In genomic region chr7:36291387-36292316, GRCh38 we compare ENCODE assay signal across 8 cellular contexts.
DNase-seq lines count a peak whose midpoint lies in the region; ATAC-seq and TF ChIP-seq lines count a peak whose summit lies in the region.

No MANE protein-coding gene starts in this region.

- TF ChIP-seq CTCF in GM10266 (IDR thresholded peaks at IDR 0.05; ENCODE audit: control insufficient read depth, insufficient read depth, low read depth, missing control alignments) = peak; percentile 94

- H3K27me3 ChIP-seq in mucosa of rectum (ENCODE audit: control insufficient read depth in 2 of 2, insufficient read depth in 2 of 2, low read length in 2 of 2) = no peaks in the 10 kb centered on the region

- H3K27ac ChIP-seq in mucosa of rectum (ENCODE audit: low read depth in 2 of 2, low read length in 2 of 2) = peak overlapping the region; percentile 81 to 90

- peaks cover 2% of the 10 kb centered on the region in 2 donors for H3K36me3 ChIP-seq in mucosa of rectum (ENCODE audit: control insufficient read depth in 2 of 2, insufficient read depth in 2 of 2, low read length in 2 of 2)

- no peak for ATAC-seq in HG03469 (IDR thresholded peaks at IDR 0.05; ENCODE audit: unreplicated experiment)

- no peaks in the 10 kb centered on the region for H3K9me3 ChIP-seq in mucosa of rectum (ENCODE audit: control insufficient read depth in 2 of 2, low read length in 2 of 2)

- H3K4me3 ChIP-seq in mucosa of rectum (ENCODE audit: low read length in 2 of 2) = peak overlapping the region; percentile 45 to 67

- peaks cover 26 to 40% of the 10 kb centered on the region in 2 donors for H3K4me1 ChIP-seq in mucosa of rectum (ENCODE audit: control insufficient read depth in 2 of 2, insufficient read depth in 2 of 2, low read length in 2 of 2)

- DNase-seq in GM10266 (ENCODE audit: extremely low spot score) = peak; percentile 68
- peak; percentile 97 for DNase-seq in HT-29 (ENCODE audit: low spot score)
- peak; percentile 43 for DNase-seq in NOMO-1 treated with DMSO at 0.1 percent for 48 hours (lab: John Stamatoyannopoulos, UW; ENCODE audit: unreplicated experiment)
- peak; percentile 36 for DNase-seq in activated CD8-positive, alpha-beta memory T cell treated with anti-CD3 and anti-CD28 coated beads, Interleukin-2, amount 50 U/mL, for 24 hours (ENCODE audit: extremely low read depth)
- DNase-seq in epidermal melanocyte (ENCODE audit: insufficient read length, low spot score) = peak; percentile 91
- peak; percentile 57 to 65 for DNase-seq in stimulated activated CD8-positive, alpha-beta memory T cell treated with anti-CD3 and anti-CD28 coated beads, Interleukin-4, amount 100 ng/mL, for 1 hour (ENCODE audit: low read depth in 2 of 2, low spot score in 1 of 2)

- H3K9ac ChIP-seq in mucosa of rectum (ENCODE audit: low read depth in 1 of 2, low read length in 2 of 2) = peak overlapping the region; percentile 71 to 72

Comparison
In these comparisons a context has a peak if more than half of its experiments do, and no peak if none do; other contexts are left out.
1. DNase-seq: peak in every context shown above with its lines; median percentile 97 in HT-29; 91 in epidermal melanocyte; 68 in GM10266; 61 in stimulated activated CD8-positive, alpha-beta memory T cell treated with anti-CD3 and anti-CD28 coated beads, Interleukin-4, amount 100 ng/mL, for 1 hour; 43 in NOMO-1 treated with DMSO at 0.1 percent for 48 hours; 36 in activated CD8-positive, alpha-beta memory T cell treated with anti-CD3 and anti-CD28 coated beads, Interleukin-2, amount 50 U/mL, for 24 hours.